In genomic region chr4:124973716-124974115, GRCh38 we compare ENCODE assay signal across 17 cellular contexts.
"Had no signal": no experiment of that assay in that cellular context is flagged by ENCODE, and none has a peak within 500 bp of the region (broad histone marks: within the 10 kb centered on the region; RNA-seq: fewer than 3 reads in every experiment).

No MANE protein-coding gene starts in this region.

- DNase-seq: effector CD4-positive, alpha-beta T cell; endodermal cell; erythroblast; heart left ventricle; hippocampal formation; kidney glomerular epithelial cell; natural killer cell; occipital lobe; pancreas; right cardiac atrium; small intestine; stimulated activated CD4-positive, alpha-beta T cell treated with anti-CD3 and anti-CD28 coated beads, Interleukin-12 subunit alpha, Interleukin-12 subunit beta, amount 100 ng/mL, for 4 hours; stimulated activated naive CD4-positive, alpha-beta T cell; stomach; trophoblast cell had no signal

- H3K36me3 Mint-ChIP-seq: natural killer cell had no signal

- H3K27me3 Mint-ChIP-seq: progenitor cell of endocrine pancreas had no signal

- H3K4me3 Mint-ChIP-seq: endodermal cell, natural killer cell had no signal

- H3K4me1 Mint-ChIP-seq: natural killer cell had no signal

- H3K27ac Mint-ChIP-seq: endodermal cell, natural killer cell, progenitor cell of endocrine pancreas had no signal

- ATAC-seq: heart left ventricle, left lobe of liver, natural killer cell, right cardiac atrium had no signal

- H3K9me3 Mint-ChIP-seq: endodermal cell had no signal
